15 cellular contexts compared by ENCODE assay signal in the genomic region with DNA sequence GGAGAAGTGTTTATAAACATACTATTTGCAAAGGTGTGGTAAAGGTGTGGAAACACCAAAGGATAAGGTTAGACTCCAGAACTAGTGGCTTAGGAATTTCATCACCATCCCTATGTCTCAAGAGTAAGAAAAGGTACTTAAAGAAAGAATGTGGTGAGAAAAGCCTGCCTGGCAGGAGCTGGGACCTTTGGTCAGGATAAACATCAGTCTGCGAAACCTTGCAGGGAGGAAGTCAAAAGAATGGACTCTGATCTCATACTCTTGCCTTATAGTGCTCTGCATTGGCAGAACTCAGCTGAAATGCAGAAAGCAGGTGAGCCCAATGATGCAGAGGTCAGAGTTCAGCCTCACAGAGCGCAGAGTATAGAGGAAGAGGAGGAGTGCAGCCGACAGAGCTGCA.
DNase-seq lines count a peak whose midpoint lies in the region; ATAC-seq and TF ChIP-seq lines count a peak whose summit lies in the region.
"Had no signal": no experiment of that assay in that cellular context is flagged by ENCODE, and none has a peak within 500 bp of the region (broad histone marks: within the 10 kb centered on the region; RNA-seq: fewer than 3 reads in every experiment).

No MANE protein-coding gene starts in this region.

- BruUV-seq in PC-3 (replicated peaks; lab: Mats Ljungman, UMichigan): no TSS peak

- 46% methylated on average over 3 of the region's 3 CpGs for WGBS in hepatocyte (ENCODE audit: low lambda C conversion rate, missing lambda C conversion rate)
- 69 to 73% methylated on average over 3 of the region's 3 CpGs for WGBS in lung, 2 donors

- no peak overlapping the region for H3K9ac ChIP-seq in PC-3 (ENCODE audit: low read length)

- 0 out of 2 replicates have a peak, but pooled peaks cover 10% of the 10 kb centered on the region for H3K4me1 ChIP-seq in PC-3 (ENCODE audit: insufficient read depth, low read length)
- H3K4me1 ChIP-seq in hepatocyte (ENCODE audit: insufficient read depth): peaks cover 6% of the 10 kb centered on the region
- H3K4me1 ChIP-seq in lung (ENCODE audit: control insufficient read depth in 2 of 2, insufficient read depth in 2 of 2, low read length in 2 of 2): no peaks in the 10 kb centered on the region
- H3K4me1 ChIP-seq in upper lobe of right lung: no peaks in the 10 kb centered on the region

- no peak overlapping the region for H3K27ac Mint-ChIP-seq in activated CD4-positive, alpha-beta memory T cell treated with anti-CD3 and anti-CD28 coated beads, Interleukin-2, amount 10 ng/mL, durations not matched to agents 7 days and 5 days
- H3K27ac Mint-ChIP-seq: B cell; CD4-positive, alpha-beta T cell; H9 had no signal

- H3F3A ChIP-seq in PC-3 (ENCODE audit: low read length, unreplicated experiment): no peaks in the 10 kb centered on the region

- no peak overlapping the region for H3K4me3 Mint-ChIP-seq in activated CD4-positive, alpha-beta memory T cell treated with anti-CD3 and anti-CD28 coated beads, Interleukin-2, amount 10 ng/mL, durations not matched to agents 7 days and 5 days
- H3K4me3 Mint-ChIP-seq: B cell; CD4-positive, alpha-beta T cell; H9 had no signal

- H3K27ac ChIP-seq in PC-3 (ENCODE audit: low read length): no peak overlapping the region
- H3K27ac ChIP-seq in hepatocyte: peak overlapping the region; percentile 9
- H3K27ac ChIP-seq in lung (ENCODE audit: low read depth in 1 of 2, low read length in 1 of 2): no peak overlapping the region
- H3K27ac ChIP-seq in upper lobe of right lung: no peak overlapping the region

- no peaks in the 10 kb centered on the region for H3K9me3 ChIP-seq in PC-3 (ENCODE audit: low read length)
- H3K9me3 ChIP-seq in hepatocyte (ENCODE audit: low read depth): no peaks in the 10 kb centered on the region
- peaks cover 4 to 5% of the 10 kb centered on the region in 2 donors for H3K9me3 ChIP-seq in lung (ENCODE audit: control insufficient read depth in 2 of 2, insufficient read depth in 1 of 2, low read length in 1 of 2)
- peaks cover under 1% of the 10 kb centered on the region for H3K9me3 ChIP-seq in upper lobe of right lung

- H3K79me2 ChIP-seq in PC-3 (ENCODE audit: low read length) (no peaks in the 10 kb centered on the region), hepatocyte (no peaks in the 10 kb centered on the region)

- TF ChIP-seq CTCF in PC-3 (conservative IDR thresholded peaks at IDR 0.05; ENCODE audit: low read depth, low read length) (no peak), hepatocyte (IDR thresholded peaks at IDR 0.05; ENCODE audit: poor library complexity) (no peak), lung (IDR thresholded peaks at IDR 0.05; ENCODE audit: control extremely low read depth, extremely low read depth) (no peak), upper lobe of right lung (IDR thresholded peaks at IDR 0.05) (no peak)

- no peaks in the 10 kb centered on the region for H3K4me1 Mint-ChIP-seq in activated CD4-positive, alpha-beta memory T cell treated with anti-CD3 and anti-CD28 coated beads, Interleukin-2, amount 10 ng/mL, durations not matched to agents 7 days and 5 days
- H3K4me1 Mint-ChIP-seq: B cell, H9 had no signal

- no peaks in the 10 kb centered on the region for H3K36me3 Mint-ChIP-seq in activated CD4-positive, alpha-beta memory T cell treated with anti-CD3 and anti-CD28 coated beads, Interleukin-2, amount 10 ng/mL, durations not matched to agents 7 days and 5 days (ENCODE audit: low read depth)

- H4K20me1 ChIP-seq in PC-3 (ENCODE audit: low read length): no peaks in the 10 kb centered on the region
- H4K20me1 ChIP-seq in hepatocyte (ENCODE audit: insufficient read depth, poor library complexity, severe bottlenecking): no peaks in the 10 kb centered on the region

- intact Hi-C loops in PC-3 (cut with micrococcal nuclease) (no loop called here), upper lobe of right lung (cut with DNase I) (no loop called here)

- DNase-seq in PC-3: peak; percentile 2
- peak; percentile 56 for DNase-seq in hepatocyte (ENCODE audit: low spot score)
- DNase-seq in lung (ENCODE audit: low spot score): peak; percentile 44
- DNase-seq in upper lobe of right lung: no peak
- DNase-seq in activated CD4-positive, alpha-beta memory T cell treated with anti-CD3 and anti-CD28 coated beads, Interleukin-2, amount 10 ng/mL, durations not matched to agents 7 days and 5 days: no peak
- no peak for DNase-seq in cerebellum (ENCODE audit: low spot score)
- DNase-seq: CD4-positive, alpha-beta T cell; H9; MM.1S; NCI-H1105; NCI-H1694 treated with DMSO at 0.1 percent for 48 hours; NCI-H2171; NCI-H82 had no signal

- POLR2A ChIA-PET in PC-3 (lab: Charles Lee; ENCODE audit: unreplicated experiment): no interaction called here
- POLR2A ChIA-PET in activated CD4-positive, alpha-beta memory T cell treated with anti-CD3 and anti-CD28 coated beads, Interleukin-2, amount 10 ng/mL, durations not matched to agents 7 days and 5 days (lab: Charles Lee): no interaction called here

- H2AFZ ChIP-seq in PC-3 (ENCODE audit: low read length): no peak overlapping the region
- H2AFZ ChIP-seq in hepatocyte: no peak overlapping the region

- no peak for ATAC-seq in PC-3
- peak; percentile 53 for ATAC-seq in lung (ENCODE audit: insufficient read depth, low FRiP score)
- ATAC-seq in upper lobe of right lung: peak; percentile 90
- no peak for ATAC-seq in GM19351 (IDR thresholded peaks at IDR 0.05; ENCODE audit: unreplicated experiment)

- CTCF ChIA-PET in PC-3 (lab: Charles Lee): no interaction called here
- CTCF ChIA-PET in activated CD4-positive, alpha-beta memory T cell treated with anti-CD3 and anti-CD28 coated beads, Interleukin-2, amount 10 ng/mL, durations not matched to agents 7 days and 5 days (lab: Charles Lee): no interaction called here

- H3K27me3 Mint-ChIP-seq in activated CD4-positive, alpha-beta memory T cell treated with anti-CD3 and anti-CD28 coated beads, Interleukin-2, amount 10 ng/mL, durations not matched to agents 7 days and 5 days: no peaks in the 10 kb centered on the region
- H3K27me3 Mint-ChIP-seq: B cell; CD4-positive, alpha-beta T cell had no signal

- no peak overlapping the region for H3K4me2 ChIP-seq in PC-3 (ENCODE audit: low read length)
- peak overlapping the region; percentile 4 for H3K4me2 ChIP-seq in hepatocyte

- H3K36me3 ChIP-seq in PC-3 (ENCODE audit: low read depth, low read length): no peaks in the 10 kb centered on the region
- no peaks in the 10 kb centered on the region for H3K36me3 ChIP-seq in hepatocyte (replicated peaks; ENCODE audit: insufficient read depth, low read depth)
- no peaks in the 10 kb centered on the region for H3K36me3 ChIP-seq in lung (ENCODE audit: control insufficient read depth in 2 of 2, insufficient read depth in 2 of 2, low read length in 2 of 2)
- no peaks in the 10 kb centered on the region for H3K36me3 ChIP-seq in upper lobe of right lung

- H3K9me3 Mint-ChIP-seq in activated CD4-positive, alpha-beta memory T cell treated with anti-CD3 and anti-CD28 coated beads, Interleukin-2, amount 10 ng/mL, durations not matched to agents 7 days and 5 days: peaks cover 11% of the 10 kb centered on the region

- H3K9me2 ChIP-seq in PC-3 (replicated peaks; ENCODE audit: low read length) (no peaks in the 10 kb centered on the region), hepatocyte (replicated peaks; ENCODE audit: insufficient read depth) (no peaks in the 10 kb centered on the region)

- H3K27me3 ChIP-seq in PC-3 (ENCODE audit: low read length) (no peaks in the 10 kb centered on the region), hepatocyte (no peaks in the 10 kb centered on the region), lung (ENCODE audit: control insufficient read depth, insufficient read depth) (no peaks in the 10 kb centered on the region), upper lobe of right lung (no peaks in the 10 kb centered on the region)

- H3K4me3 ChIP-seq in PC-3 (ENCODE audit: low read length) (no peak overlapping the region), hepatocyte (no peak overlapping the region), lung (no peak overlapping the region), upper lobe of right lung (no peak overlapping the region)

Comparison
In these comparisons a context has a peak if more than half of its experiments do, and no peak if none do; other contexts are left out.
1. ATAC-seq: peak in lung (single experiment) and upper lobe of right lung (single experiment); none in PC-3 (single experiment) and GM19351 (single experiment).
2. DNase-seq: peak in PC-3 (single experiment), hepatocyte (single experiment) and lung (single experiment); none in upper lobe of right lung (single experiment), activated CD4-positive, alpha-beta memory T cell treated with anti-CD3 and anti-CD28 coated beads, Interleukin-2, amount 10 ng/mL, durations not matched to agents 7 days and 5 days (single experiment) and cerebellum (single experiment).